In the genomic region with DNA sequence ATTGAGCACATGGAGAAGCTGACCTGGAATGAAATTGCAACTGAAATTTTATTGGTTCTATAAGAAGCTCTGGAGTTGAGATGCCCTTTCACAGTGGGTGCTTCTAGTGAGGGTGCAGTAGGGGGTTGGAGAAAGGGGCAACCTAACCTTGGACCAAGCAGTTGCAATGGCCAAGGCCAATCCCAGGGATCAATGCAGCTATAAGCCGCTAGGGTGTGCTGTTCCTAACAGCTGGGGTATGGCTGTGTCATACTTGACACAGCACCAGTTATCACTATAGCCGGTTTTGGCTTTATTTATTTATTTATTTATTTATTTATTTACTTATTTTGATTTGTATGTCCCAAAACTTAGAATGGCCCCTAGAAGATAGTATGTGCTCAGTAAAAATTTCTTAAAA, we compare ENCODE assay signal across 9 cellular contexts.
DNase-seq lines count a peak whose midpoint lies in the region; ATAC-seq and TF ChIP-seq lines count a peak whose summit lies in the region.
"Had no signal": no experiment of that assay in that cellular context is flagged by ENCODE, and none has a peak within 500 bp of the region (broad histone marks: within the 10 kb centered on the region; RNA-seq: fewer than 3 reads in every experiment).

No MANE protein-coding gene starts in this region.

- no peak overlapping the region for H3K27ac ChIP-seq in CD8-positive, alpha-beta memory T cell (ENCODE audit: low read depth, low read length)
- H3K27ac ChIP-seq in substantia nigra (ENCODE audit: low read depth, low read length, poor library complexity, severe bottlenecking), result no peak overlapping the region

- peaks cover 14 to 17% (median 16%) of the 10 kb centered on the region in 3 donors for H3K4me1 Mint-ChIP-seq in CD8-positive, alpha-beta memory T cell
- H3K4me1 Mint-ChIP-seq: IgD-negative memory B cell had no signal

- H3K27me3 ChIP-seq in CD8-positive, alpha-beta memory T cell (ENCODE audit: insufficient read depth, low read length, poor library complexity, severe bottlenecking), result no peaks in the 10 kb centered on the region

- ATAC-seq in GM21528 (IDR thresholded peaks at IDR 0.05; ENCODE audit: low FRiP score, unreplicated experiment), result peak; percentile 75

- DNase-seq in ELF-1 (ENCODE audit: low read depth, low spot score) (peak; percentile 51), LHCN-M2 (ENCODE audit: low read depth) (peak; percentile 28), foreskin fibroblast (peak in 1 of 2 donors; percentile 8), NCI-H2081 (lab: John Stamatoyannopoulos, UW) (no peak), substantia nigra (lab: John Stamatoyannopoulos, UW) (no peak), cardiac septum (ENCODE audit: low spot score) (no peak)
- DNase-seq in CD8-positive, alpha-beta memory T cell, result no peak

- CTCF ChIA-PET in CD8-positive, alpha-beta memory T cell (lab: Charles Lee), result no interaction called here

- POLR2A ChIA-PET in CD8-positive, alpha-beta memory T cell (lab: Charles Lee), result no interaction called here

- peaks cover 4% of the 10 kb centered on the region for H3K4me1 ChIP-seq in CD8-positive, alpha-beta memory T cell (ENCODE audit: insufficient read depth, low read length)

- no peaks in the 10 kb centered on the region for H3K9me3 ChIP-seq in CD8-positive, alpha-beta memory T cell (ENCODE audit: low read length)

- no peak overlapping the region for H3K4me3 Mint-ChIP-seq in CD8-positive, alpha-beta memory T cell
- H3K4me3 Mint-ChIP-seq: IgD-negative memory B cell had no signal

- H3K27ac Mint-ChIP-seq in CD8-positive, alpha-beta memory T cell, result no peak overlapping the region
- H3K27ac Mint-ChIP-seq: IgD-negative memory B cell had no signal

- H3K36me3 Mint-ChIP-seq in CD8-positive, alpha-beta memory T cell, result no peaks in the 10 kb centered on the region
- H3K36me3 Mint-ChIP-seq: IgD-negative memory B cell had no signal

- H3K27me3 Mint-ChIP-seq in CD8-positive, alpha-beta memory T cell, result no peaks in the 10 kb centered on the region
- H3K27me3 Mint-ChIP-seq: IgD-negative memory B cell had no signal

- intact Hi-C loops in cardiac septum (cut with DNase I), result no loop called here

- H3K4me3 ChIP-seq in foreskin fibroblast (ENCODE audit: low read depth in 1 of 2, low read length in 2 of 2), result no peak overlapping the region
- H3K4me3 ChIP-seq in CD8-positive, alpha-beta memory T cell (ENCODE audit: low read length), result no peak overlapping the region

- H3K9me3 Mint-ChIP-seq in CD8-positive, alpha-beta memory T cell, result no peaks in the 10 kb centered on the region
- H3K9me3 Mint-ChIP-seq: IgD-negative memory B cell had no signal

- H3K36me3 ChIP-seq in CD8-positive, alpha-beta memory T cell (ENCODE audit: insufficient read depth, low read length), result no peaks in the 10 kb centered on the region

- TF ChIP-seq CTCF in foreskin fibroblast (IDR thresholded peaks at IDR 0.05; ENCODE audit: low read depth, low read length), result peak; percentile 39

Comparison
In these comparisons a context has a peak if more than half of its experiments do, and no peak if none do; other contexts are left out.
1. DNase-seq: peak in ELF-1 (single experiment) and LHCN-M2 (single experiment); none in NCI-H2081 (0 of 2), CD8-positive, alpha-beta memory T cell (0 of 5), substantia nigra (0 of 49) and cardiac septum (single experiment).